ENCODE assay signal across 27 cellular contexts in genomic region chr19:48529156-48529555, GRCh38. TPM values are rescaled to one million over a fixed set of nuclear protein-coding genes. Genes with fewer than 3 reads are reported as not detected.
"Had no signal": no experiment of that assay in that cellular context is flagged by ENCODE, and none has a peak within 500 bp of the region (broad histone marks: within the 10 kb centered on the region; RNA-seq: fewer than 3 reads in every experiment).

No MANE protein-coding gene starts in this region.

- H3K4me3 Mint-ChIP-seq: naive thymus-derived CD4-positive, alpha-beta T cell; nephron progenitor cell; stimulated activated memory B cell treated with anti-CD40 and anti-IgM and Interleukin-4, amounts not matched to agents 10 μg/mL and 1 μg/mL and 100 μg/mL, for 72 hours; stimulated activated naive CD8-positive, alpha-beta T cell treated with anti-CD3 and anti-CD28 coated beads, Interleukin-15, amount 100 ng/mL, for 72 hours had no signal

- DNase-seq: dermis blood vessel endothelial cell; foreskin melanocyte; head of caudate nucleus; left colon; left ventricle myocardium superior; mesenchymal stem cell; naive thymus-derived CD4-positive, alpha-beta T cell; nephron progenitor cell; spleen; stimulated activated CD4-positive, alpha-beta T cell treated with anti-CD3 and anti-CD28 coated beads, Interleukin-15, amount 100 ng/mL, for 24 hours; stimulated activated CD4-positive, alpha-beta T cell treated with anti-CD3 and anti-CD28 coated beads, Interleukin-1b, Interleukin-23, amount 100 ng/mL, for 48 hours; stimulated activated CD4-positive, alpha-beta T cell treated with anti-CD3 and anti-CD28 coated beads, Interleukin-4, amount 100 ng/mL, for 24 hours; stimulated activated naive CD8-positive, alpha-beta T cell treated with anti-CD3 and anti-CD28 coated beads, Interleukin-15, amount 100 ng/mL, for 72 hours; testis; upper lobe of right lung had no signal

- H3K36me3 Mint-ChIP-seq: stimulated activated memory B cell treated with anti-CD40 and anti-IgM and Interleukin-4, amounts not matched to agents 10 μg/mL and 1 μg/mL and 100 μg/mL, for 72 hours had no signal

- H3K27ac ChIP-seq: hepatocyte, parathyroid adenoma, prostate gland, spleen, testis, tibial nerve, upper lobe of right lung, vagina had no signal

- H3K79me2 ChIP-seq: hepatocyte, parathyroid adenoma had no signal

- H3K4me2 ChIP-seq: hepatocyte had no signal

- ATAC-seq: left colon; left ventricle myocardium superior; naive thymus-derived CD4-positive, alpha-beta T cell; sciatic nerve; stimulated activated memory B cell treated with anti-CD40 and anti-IgM and Interleukin-4, amounts not matched to agents 10 μg/mL and 1 μg/mL and 100 μg/mL, for 72 hours; stimulated activated naive CD8-positive, alpha-beta T cell treated with anti-CD3 and anti-CD28 coated beads, Interleukin-15, amount 100 ng/mL, for 72 hours; upper lobe of right lung had no signal

- H3K9ac ChIP-seq: parathyroid adenoma had no signal

- H3K4me1 Mint-ChIP-seq: naive thymus-derived CD4-positive, alpha-beta T cell; stimulated activated memory B cell treated with anti-CD40 and anti-IgM and Interleukin-4, amounts not matched to agents 10 μg/mL and 1 μg/mL and 100 μg/mL, for 72 hours; stimulated activated naive CD8-positive, alpha-beta T cell treated with anti-CD3 and anti-CD28 coated beads, Interleukin-15, amount 100 ng/mL, for 72 hours had no signal

- H3K4me1 ChIP-seq: parathyroid adenoma, prostate gland, spleen, testis, tibial nerve, upper lobe of right lung, vagina had no signal

- H2AFZ ChIP-seq: hepatocyte, parathyroid adenoma had no signal

- H3K27me3 ChIP-seq: hepatocyte, testis, upper lobe of right lung, vagina had no signal

- H3K4me3 ChIP-seq: hepatocyte, lung, prostate gland, spleen, testis, tibial nerve, upper lobe of right lung, vagina had no signal

- H3K27ac Mint-ChIP-seq: naive thymus-derived CD4-positive, alpha-beta T cell; nephron progenitor cell; stimulated activated memory B cell treated with anti-CD40 and anti-IgM and Interleukin-4, amounts not matched to agents 10 μg/mL and 1 μg/mL and 100 μg/mL, for 72 hours; stimulated activated naive CD8-positive, alpha-beta T cell treated with anti-CD3 and anti-CD28 coated beads, Interleukin-15, amount 100 ng/mL, for 72 hours had no signal

- H3K36me3 ChIP-seq: prostate gland, spleen, tibial nerve, upper lobe of right lung, vagina had no signal

- H3K9me3 ChIP-seq: prostate gland, testis had no signal

RNA-seq across cellular contexts. Expression of gene LMTK3, which starts 17.5 kb away (rescaled TPM):
- total RNA-seq: dermis blood vessel endothelial cell, skeletal muscle tissue, subcutaneous adipose tissue had no signal

RNA-seq across cellular contexts. Expression of gene SULT2B1, which starts 22.8 kb away (rescaled TPM):
- total RNA-seq: dermis blood vessel endothelial cell; hepatocyte; naive thymus-derived CD4-positive, alpha-beta T cell; omental fat pad; renal cortical epithelial cell; sciatic nerve; skeletal muscle tissue; spleen; subcutaneous adipose tissue; tibial nerve had no signal
